Comparison of ENCODE assay signal across 24 cellular contexts in genomic region chr18:9389706-9390105, GRCh38.
"Had no signal": no experiment of that assay in that cellular context is flagged by ENCODE, and none has a peak within 500 bp of the region (broad histone marks: within the 10 kb centered on the region; RNA-seq: fewer than 3 reads in every experiment).

No MANE protein-coding gene starts in this region.

- H3K36me3 ChIP-seq: colonic mucosa had no signal

- DNase-seq: colonic mucosa; cortex of kidney; dermis blood vessel endothelial cell; dorsolateral prefrontal cortex; effector CD4-positive, alpha-beta T cell; effector CD8-positive, alpha-beta T cell; effector memory CD4-positive, alpha-beta T cell; effector memory CD8-positive, alpha-beta T cell; endodermal cell; erythroblast; esophagus squamous epithelium; foreskin fibroblast; foreskin keratinocyte; foreskin melanocyte; gastrocnemius medialis; glutamatergic neuron; head of caudate nucleus; heart left ventricle; heart right ventricle had no signal

- H3K4me1 ChIP-seq: colonic mucosa, esophagus muscularis mucosa, esophagus squamous epithelium, foreskin keratinocyte, gastrocnemius medialis, gastroesophageal sphincter, heart left ventricle, heart right ventricle had no signal

- H3K4me3 ChIP-seq: colonic mucosa, coronary artery, dorsolateral prefrontal cortex, esophagus muscularis mucosa, esophagus squamous epithelium, gastrocnemius medialis, gastroesophageal sphincter, heart left ventricle, heart right ventricle had no signal

- H3K27ac ChIP-seq: colonic mucosa, coronary artery, dorsolateral prefrontal cortex, epithelial cell of prostate, esophagus muscularis mucosa, esophagus squamous epithelium, foreskin keratinocyte, gastrocnemius medialis, gastroesophageal sphincter, heart left ventricle, heart right ventricle had no signal

- H3K27me3 ChIP-seq: colonic mucosa, dorsolateral prefrontal cortex, esophagus muscularis mucosa, esophagus squamous epithelium, foreskin keratinocyte, gastrocnemius medialis, gastroesophageal sphincter, heart left ventricle, heart right ventricle had no signal

- ATAC-seq: effector memory CD8-positive, alpha-beta T cell; esophagus mucosa; foreskin keratinocyte; gastrocnemius medialis; gastroesophageal sphincter; heart left ventricle; heart right ventricle had no signal

- H3K9me3 ChIP-seq: colonic mucosa, gastrocnemius medialis had no signal
